9 cellular contexts compared by ENCODE assay signal in the genomic region with DNA sequence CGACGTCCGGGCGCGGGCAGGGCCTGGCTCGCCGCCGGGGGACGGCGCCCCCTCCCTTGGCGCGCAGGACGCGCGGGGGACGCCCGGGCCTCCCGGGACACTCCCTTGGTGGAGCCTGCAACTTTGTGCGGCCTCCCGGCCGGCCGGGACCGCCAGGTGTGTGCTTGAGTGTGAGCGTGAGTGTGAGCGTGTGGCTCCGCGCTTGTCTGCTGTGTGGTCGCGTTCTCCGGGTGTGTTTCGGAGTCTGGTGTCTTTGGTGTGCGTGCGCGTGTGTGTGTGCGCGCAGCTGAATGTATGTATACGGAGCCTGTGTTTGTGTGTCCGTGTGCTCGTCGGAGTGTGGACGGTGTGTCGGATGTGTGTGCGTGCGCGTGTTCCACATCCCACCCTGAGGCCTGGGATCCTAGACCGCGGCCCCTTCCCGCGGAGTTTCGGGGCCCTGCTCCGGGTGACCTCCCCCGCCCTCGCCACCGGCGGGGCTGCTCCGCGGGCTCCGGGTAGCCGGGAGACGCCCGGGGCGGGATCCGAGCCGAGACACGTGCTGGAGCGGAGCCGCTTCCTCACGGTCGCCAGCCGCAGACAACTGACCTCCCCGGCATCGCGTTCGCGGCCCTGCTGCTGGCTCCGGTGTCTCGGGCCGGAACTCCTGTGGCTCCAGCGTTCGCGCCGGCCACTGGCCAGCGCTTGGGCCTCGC. TPM values are rescaled to one million over a fixed set of nuclear protein-coding genes. Genes with fewer than 3 reads are reported as not detected.
DNase-seq lines count a peak whose midpoint lies in the region; ATAC-seq and TF ChIP-seq lines count a peak whose summit lies in the region.
"Had no signal": no experiment of that assay in that cellular context is flagged by ENCODE, and none has a peak within 500 bp of the region (broad histone marks: within the 10 kb centered on the region; RNA-seq: fewer than 3 reads in every experiment).

No MANE protein-coding gene starts in this region.

- intact Hi-C loops in CD8-positive, alpha-beta T cell (cut with DNase I, micrococcal nuclease) = loop anchor here (2.0 to 5.0 kb wide), 4 partner anchors 869 to 1691 kb away; no protein-coding TSS in a partner anchor

- DNase-seq in CD8-positive, alpha-beta T cell = no peak
- DNase-seq in LoVo (ENCODE audit: low spot score) (peak; percentile 26), cardiac fibroblast (ENCODE audit: low read depth in 2 of 2) (peak; percentile 21 to 32), left lobe of liver (ENCODE audit: low spot score) (peak; percentile 81), COLO829 (ENCODE audit: low spot score) (no peak)

- H3K27ac Mint-ChIP-seq in CD8-positive, alpha-beta T cell = no peak overlapping the region

- TF ChIP-seq CTCF in CD8-positive, alpha-beta T cell (IDR thresholded peaks at IDR 0.05) = no peak
- TF ChIP-seq CTCF in cardiac fibroblast (IDR thresholded peaks at IDR 0.05; ENCODE audit: low read depth, low read length) = no peak

- peaks cover 46% of the 10 kb centered on the region for H3K27me3 Mint-ChIP-seq in CD8-positive, alpha-beta T cell (ENCODE audit: low read depth)

- peaks cover 17% of the 10 kb centered on the region for H3K27me3 ChIP-seq in CD8-positive, alpha-beta T cell (ENCODE audit: insufficient read depth, low read length)
- H3K27me3 ChIP-seq in stomach smooth muscle (ENCODE audit: control insufficient read depth in 1 of 2, insufficient read depth in 2 of 2, low read length in 2 of 2) = peaks cover 0 to 2% of the 10 kb centered on the region in 2 donors

- H3K4me3 Mint-ChIP-seq in CD8-positive, alpha-beta T cell = peak overlapping the region; percentile 83

- peak overlapping the region in 1 of 2 donors; percentile 60 for H3K9ac ChIP-seq in stomach smooth muscle (ENCODE audit: low read length in 2 of 2)

- H3K4me1 Mint-ChIP-seq in CD8-positive, alpha-beta T cell (ENCODE audit: low read depth) = peaks cover 19% of the 10 kb centered on the region

- CTCF ChIA-PET in CD8-positive, alpha-beta T cell (lab: Charles Lee) = no interaction called here

- no peak for ATAC-seq in CD8-positive, alpha-beta T cell
- ATAC-seq in left lobe of liver (peak; percentile 60), GM18511 (IDR thresholded peaks at IDR 0.05; ENCODE audit: unreplicated experiment) (no peak), HG03439 (IDR thresholded peaks at IDR 0.05; ENCODE audit: unreplicated experiment) (no peak)

- H3K9me3 Mint-ChIP-seq in CD8-positive, alpha-beta T cell = no peaks in the 10 kb centered on the region

- peak overlapping the region; percentile 15 for H3K4me3 ChIP-seq in CD8-positive, alpha-beta T cell (ENCODE audit: low read depth, low read length)
- peak overlapping the region; percentile 48 to 50 for H3K4me3 ChIP-seq in cardiac fibroblast (replicated peaks in 1 of 2; ENCODE audit: low read depth in 2 of 2, low read length in 2 of 2)
- peak overlapping the region; percentile 79 for H3K4me3 ChIP-seq in stomach smooth muscle (ENCODE audit: low read length in 2 of 2)

- H3K9me3 ChIP-seq in CD8-positive, alpha-beta T cell (ENCODE audit: low read length) = no peaks in the 10 kb centered on the region
- H3K9me3 ChIP-seq in stomach smooth muscle (ENCODE audit: control insufficient read depth in 2 of 2, low read length in 2 of 2) = no peaks in the 10 kb centered on the region
- H3K9me3 ChIP-seq: neutrophil had no signal

- no peak overlapping the region for H3K27ac ChIP-seq in CD8-positive, alpha-beta T cell (ENCODE audit: low read depth, low read length)
- H3K27ac ChIP-seq in stomach smooth muscle (ENCODE audit: low read length) = no peak overlapping the region
- H3K27ac ChIP-seq: neutrophil had no signal

- POLR2A ChIA-PET in CD8-positive, alpha-beta T cell (lab: Charles Lee) = no interaction called here

- no peaks in the 10 kb centered on the region for H3K36me3 ChIP-seq in CD8-positive, alpha-beta T cell (ENCODE audit: insufficient read depth, low read length)
- no peaks in the 10 kb centered on the region for H3K36me3 ChIP-seq in stomach smooth muscle (ENCODE audit: control insufficient read depth in 2 of 2, insufficient read depth in 2 of 2, low read length in 2 of 2)
- H3K36me3 ChIP-seq: neutrophil had no signal

- no peaks in the 10 kb centered on the region for H3K36me3 Mint-ChIP-seq in CD8-positive, alpha-beta T cell

- H3K4me1 ChIP-seq in CD8-positive, alpha-beta T cell (ENCODE audit: insufficient read depth, low read length) = peaks cover 20% of the 10 kb centered on the region
- peaks cover 23% of the 10 kb centered on the region for H3K4me1 ChIP-seq in stomach smooth muscle (ENCODE audit: control insufficient read depth, insufficient read depth, low read length)

RNA-seq across cellular contexts. Expression of a gene that starts 1.7 kb away (rescaled TPM):
- total RNA-seq in CD8-positive, alpha-beta T cell = under 1 TPM in 1 of 2 experiments, not detected in 1; 0.25 TPM
- total RNA-seq in left lobe of liver = 19.5 TPM

RNA-seq across cellular contexts. Expression of a gene that starts 7.3 kb away (rescaled TPM):
- 1 to 10 TPM; 5.5 to 8.0 TPM for total RNA-seq in CD8-positive, alpha-beta T cell
- total RNA-seq in left lobe of liver = 13.7 TPM

RNA-seq across cellular contexts. Expression of a gene that starts 56.4 kb away (rescaled TPM):
- 10 to 100 TPM; 83.6 to 92.2 TPM for total RNA-seq in CD8-positive, alpha-beta T cell
- total RNA-seq in left lobe of liver = 33.0 TPM

Comparison
In these comparisons a context has a peak if more than half of its experiments do, and no peak if none do; other contexts are left out.
1. DNase-seq: peak in LoVo (single experiment), cardiac fibroblast (2 of 2) and left lobe of liver (single experiment); none in CD8-positive, alpha-beta T cell (0 of 7) and COLO829 (single experiment).
2. H3K4me3 ChIP-seq: peak in every context shown above with its lines; median percentile 79 in stomach smooth muscle; 49 in cardiac fibroblast; 15 in CD8-positive, alpha-beta T cell.
3. RNA of a gene that starts 1.7 kb away (total RNA-seq): 19.5 TPM in left lobe of liver (single experiment); 0.25 TPM in CD8-positive, alpha-beta T cell; every median in the first group is over 10 times any median in the second.